In genomic region chr1:36154335-36154734, GRCh38 we compare ENCODE assay signal across 3 cellular contexts.
TF ChIP-seq lines count a peak whose summit lies in the region.

No MANE protein-coding gene starts in this region.

TF ChIP-seq in A549, 52 proteins besides CTCF, POLR2A, EP300 and RAD21 (continues in another document):
- TF ChIP-seq NR3C1 (IDR thresholded peaks at IDR 0.05) (no peak), HMGXB4 (CRISPR knock-in tag; IDR thresholded peaks at IDR 0.05; ENCODE audit: borderline replicate concordance) (no peak), USF2 (IDR thresholded peaks at IDR 0.05) (no peak), CEBPB (IDR thresholded peaks at IDR 0.05) (no peak), CHD4 (IDR thresholded peaks at IDR 0.05; ENCODE audit: borderline replicate concordance) (no peak), ZSCAN20 (CRISPR knock-in tag; IDR thresholded peaks at IDR 0.05) (no peak), HES2 (IDR thresholded peaks at IDR 0.05) (no peak), FOXS1 (CRISPR knock-in tag; IDR thresholded peaks at IDR 0.05) (no peak), KDM5A (IDR thresholded peaks at IDR 0.05) (no peak), REST (IDR thresholded peaks at IDR 0.05) (no peak), CHD2 (IDR thresholded peaks at IDR 0.05; ENCODE audit: low read length, partially characterized antibody) (no peak), GATA3 (IDR thresholded peaks at IDR 0.05; ENCODE audit: borderline replicate concordance) (no peak), BHLHE40 (IDR thresholded peaks at IDR 0.05; ENCODE audit: low read depth, low read length) (no peak), MAX (IDR thresholded peaks at IDR 0.05) (no peak), MAFK (IDR thresholded peaks at IDR 0.05; ENCODE audit: partially characterized antibody) (no peak)

TF ChIP-seq in GM23338, 12 proteins besides CTCF, POLR2A, EP300 and RAD21 (continues in another document):
- TF ChIP-seq JUNB (IDR thresholded peaks at IDR 0.05; ENCODE audit: unreplicated experiment) (no peak), EZH2phosphoT487 (IDR thresholded peaks at IDR 0.05; ENCODE audit: unreplicated experiment) (no peak), CREB1 (CRISPR knock-in tag; IDR thresholded peaks at IDR 0.05; ENCODE audit: low read depth) (no peak), ETS1 (IDR thresholded peaks at IDR 0.05) (no peak), REST (IDR thresholded peaks at IDR 0.05; ENCODE audit: unreplicated experiment) (no peak), ZNF331 (CRISPR knock-in tag; IDR thresholded peaks at IDR 0.05; ENCODE audit: low read depth) (no peak), STAT1 (IDR thresholded peaks at IDR 0.05; ENCODE audit: unreplicated experiment) (no peak), POLR2AphosphoS5 (IDR thresholded peaks at IDR 0.05; ENCODE audit: low read depth) (no peak), NANOG (IDR thresholded peaks at IDR 0.05; ENCODE audit: borderline replicate concordance) (no peak)

TF ChIP-seq in K562, 482 proteins besides CTCF, POLR2A, EP300 and RAD21 (continues in another document):
- TF ChIP-seq CHD4 (IDR thresholded peaks at IDR 0.05; ENCODE audit: insufficient read depth, insufficient replicate concordance, low read depth, low read length, poor library complexity, severe bottlenecking) = no peak
- 0 out of 2 replicates have a peak, but pooled peaks have one; percentile 8 for TF ChIP-seq BHLHE40 (IDR thresholded peaks at IDR 0.05; ENCODE audit: low read length)
- TF ChIP-seq RFX1 (IDR thresholded peaks at IDR 0.05) = no peak
- TF ChIP-seq PKNOX1 (IDR thresholded peaks at IDR 0.05) = peak; percentile 84
- no peak for TF ChIP-seq FOXK1 (CRISPR knock-in tag; IDR thresholded peaks at IDR 0.05; ENCODE audit: borderline replicate concordance)
- TF ChIP-seq ZBTB33 (CRISPR knock-in tag; IDR thresholded peaks at IDR 0.05) = 0 out of 2 replicates have a peak, but pooled peaks have one; percentile 72
- TF ChIP-seq SRSF9 (IDR thresholded peaks at IDR 0.05; ENCODE audit: borderline replicate concordance, low read depth, low read length) = no peak
- no peak for TF ChIP-seq RFX7 (CRISPR knock-in tag; IDR thresholded peaks at IDR 0.05)
- no peak for TF ChIP-seq ATF1 (CRISPR knock-in tag; IDR thresholded peaks at IDR 0.05)
- no peak for TF ChIP-seq ATF1 (tag; IDR thresholded peaks at IDR 0.05)
- peak; percentile 25 for TF ChIP-seq MEIS2 (IDR thresholded peaks at IDR 0.05; ENCODE audit: partially characterized antibody)
- peak; percentile 14; the same call in 1 of the 2 replicates for TF ChIP-seq MECOM (CRISPR knock-in tag; IDR thresholded peaks at IDR 0.05)
- no peak for TF ChIP-seq CREBBP (IDR thresholded peaks at IDR 0.05; ENCODE audit: low read depth, low read length)
- no peak for TF ChIP-seq RFX5 (IDR thresholded peaks at IDR 0.05; ENCODE audit: low read depth, low read length)
- TF ChIP-seq PHTF2 (CRISPR knock-in tag; IDR thresholded peaks at IDR 0.05) = no peak
- TF ChIP-seq KDM1A (IDR thresholded peaks at IDR 0.05) = peak; percentile 39 to 51; a peak in 2 of 4 replicates
- TF ChIP-seq ZNF785 (CRISPR knock-in tag; IDR thresholded peaks at IDR 0.05) = no peak
- no peak for TF ChIP-seq CREB1 (IDR thresholded peaks at IDR 0.05)
- TF ChIP-seq CREB1 (CRISPR knock-in tag; IDR thresholded peaks at IDR 0.05) = 0 out of 2 replicates have a peak, but pooled peaks have one; percentile 14
- TF ChIP-seq CREM (IDR thresholded peaks at IDR 0.05; ENCODE audit: low read depth) = peak; percentile 50; the same call in 1 of the 2 replicates
- no peak for TF ChIP-seq TCF15 (CRISPR knock-in tag; IDR thresholded peaks at IDR 0.05)
- no peak for TF ChIP-seq ZMIZ1 (IDR thresholded peaks at IDR 0.05; ENCODE audit: low read depth in 2 of 2, low read length in 2 of 2)
- TF ChIP-seq PTBP1 (IDR thresholded peaks at IDR 0.05; ENCODE audit: low read depth, low read length) = no peak
- no peak for TF ChIP-seq HOMEZ (CRISPR knock-in tag; IDR thresholded peaks at IDR 0.05)
- TF ChIP-seq ZBTB26 (CRISPR knock-in tag; IDR thresholded peaks at IDR 0.05) = no peak
- TF ChIP-seq TFAP4 (CRISPR knock-in tag; IDR thresholded peaks at IDR 0.05; ENCODE audit: borderline replicate concordance) = 0 out of 2 replicates have a peak, but pooled peaks have one; percentile 19
- TF ChIP-seq GATAD2B (IDR thresholded peaks at IDR 0.05; ENCODE audit: borderline replicate concordance) = no peak
- TF ChIP-seq ZNF23 (CRISPR knock-in tag; IDR thresholded peaks at IDR 0.05) = no peak
- TF ChIP-seq RREB1 (CRISPR knock-in tag; IDR thresholded peaks at IDR 0.05) = peak; percentile 40; the same call in 1 of the 2 replicates
- no peak for TF ChIP-seq HBP1 (CRISPR knock-in tag; IDR thresholded peaks at IDR 0.05)
